17 cellular contexts compared by ENCODE assay signal in the genomic region with DNA sequence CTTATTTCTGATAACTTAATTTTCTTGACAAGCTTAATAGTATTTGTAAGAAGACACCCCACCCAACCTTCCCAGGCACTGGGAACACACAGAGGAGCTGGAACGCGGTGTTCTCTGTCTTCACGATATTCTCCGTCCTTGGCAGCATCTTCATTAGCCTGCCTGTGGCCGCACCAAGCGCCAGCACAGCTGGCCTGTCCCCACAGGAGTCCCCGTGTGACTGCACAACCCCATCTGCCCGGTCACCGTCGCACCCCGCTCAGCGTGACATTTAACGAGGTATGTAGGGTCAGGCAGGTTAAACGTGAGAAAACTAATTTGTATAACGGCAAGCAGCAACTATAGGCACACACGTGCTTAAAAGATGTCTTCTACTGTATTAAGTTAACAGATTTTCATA.
"Had no signal": no experiment of that assay in that cellular context is flagged by ENCODE, and none has a peak within 500 bp of the region (broad histone marks: within the 10 kb centered on the region; RNA-seq: fewer than 3 reads in every experiment).

No MANE protein-coding gene starts in this region.

- H3K36me3 ChIP-seq: brain microvascular endothelial cell, right lobe of liver, thoracic aorta, uterus had no signal

- H3K4me3 Mint-ChIP-seq: activated CD4-positive, alpha-beta memory T cell treated with anti-CD3 and anti-CD28 coated beads, Interleukin-2, amount 10 ng/mL, durations not matched to agents 7 days and 5 days; activated naive CD8-positive, alpha-beta T cell; activated T-cell treated with anti-CD3 and anti-CD28 coated beads, Interleukin-2, amount 50 U/mL, for 4 hours; stimulated activated naive CD8-positive, alpha-beta T cell treated with anti-CD3 and anti-CD28 coated beads, Interleukin-15, amount 100 ng/mL, for 72 hours; T-helper 17 cell had no signal

- ATAC-seq: activated T-cell treated with anti-CD3 and anti-CD28 coated beads, Interleukin-2, amount 50 U/mL, for 4 hours; left cardiac atrium; right lobe of liver; stimulated activated naive CD8-positive, alpha-beta T cell treated with anti-CD3 and anti-CD28 coated beads, Interleukin-15, amount 100 ng/mL, for 72 hours; T-helper 17 cell had no signal

- H3K9me3 ChIP-seq: psoas muscle, right lobe of liver, thoracic aorta, uterus had no signal

- H3K27ac Mint-ChIP-seq: activated CD4-positive, alpha-beta memory T cell treated with anti-CD3 and anti-CD28 coated beads, Interleukin-2, amount 10 ng/mL, durations not matched to agents 7 days and 5 days; activated naive CD8-positive, alpha-beta T cell; T-helper 17 cell had no signal

- H3K4me3 ChIP-seq: lung, psoas muscle, right lobe of liver, smooth muscle cell, thoracic aorta, uterus had no signal

- H3K9me3 Mint-ChIP-seq: activated CD4-positive, alpha-beta memory T cell treated with anti-CD3 and anti-CD28 coated beads, Interleukin-2, amount 10 ng/mL, durations not matched to agents 7 days and 5 days; activated T-cell treated with anti-CD3 and anti-CD28 coated beads, Interleukin-2, amount 50 U/mL, for 4 hours; stimulated activated naive CD8-positive, alpha-beta T cell treated with anti-CD3 and anti-CD28 coated beads, Interleukin-15, amount 100 ng/mL, for 72 hours had no signal

- H3K4me1 Mint-ChIP-seq: activated CD4-positive, alpha-beta memory T cell treated with anti-CD3 and anti-CD28 coated beads, Interleukin-2, amount 10 ng/mL, durations not matched to agents 7 days and 5 days; stimulated activated naive CD8-positive, alpha-beta T cell treated with anti-CD3 and anti-CD28 coated beads, Interleukin-15, amount 100 ng/mL, for 72 hours had no signal

- DNase-seq: activated CD4-positive, alpha-beta memory T cell treated with anti-CD3 and anti-CD28 coated beads, Interleukin-2, amount 10 ng/mL, durations not matched to agents 7 days and 5 days; activated CD4-positive, alpha-beta T cell treated with anti-CD3 and anti-CD28 coated beads for 4 hours; activated gamma-delta T cell treated with Interleukin-2 at 50 U/mL for 16 hours; activated T-cell treated with anti-CD3 and anti-CD28 coated beads, Interleukin-2, amount 50 U/mL, for 4 hours; brain microvascular endothelial cell; effector memory CD4-positive, alpha-beta T cell; foreskin melanocyte; left cardiac atrium; psoas muscle; stimulated activated naive CD8-positive, alpha-beta T cell treated with anti-CD3 and anti-CD28 coated beads, Interleukin-15, amount 100 ng/mL, for 72 hours; T-helper 17 cell; uterus had no signal

- H3K4me1 ChIP-seq: psoas muscle, right lobe of liver, uterus had no signal

- H3K27me3 ChIP-seq: brain microvascular endothelial cell, right lobe of liver, uterus had no signal

- H3K27me3 Mint-ChIP-seq: activated CD4-positive, alpha-beta memory T cell treated with anti-CD3 and anti-CD28 coated beads, Interleukin-2, amount 10 ng/mL, durations not matched to agents 7 days and 5 days; activated naive CD8-positive, alpha-beta T cell; stimulated activated naive CD8-positive, alpha-beta T cell treated with anti-CD3 and anti-CD28 coated beads, Interleukin-15, amount 100 ng/mL, for 72 hours; T-helper 17 cell had no signal

- H3K27ac ChIP-seq: brain microvascular endothelial cell, psoas muscle, right lobe of liver, thoracic aorta, uterus had no signal
